8 cellular contexts compared by ENCODE assay signal in the genomic region with DNA sequence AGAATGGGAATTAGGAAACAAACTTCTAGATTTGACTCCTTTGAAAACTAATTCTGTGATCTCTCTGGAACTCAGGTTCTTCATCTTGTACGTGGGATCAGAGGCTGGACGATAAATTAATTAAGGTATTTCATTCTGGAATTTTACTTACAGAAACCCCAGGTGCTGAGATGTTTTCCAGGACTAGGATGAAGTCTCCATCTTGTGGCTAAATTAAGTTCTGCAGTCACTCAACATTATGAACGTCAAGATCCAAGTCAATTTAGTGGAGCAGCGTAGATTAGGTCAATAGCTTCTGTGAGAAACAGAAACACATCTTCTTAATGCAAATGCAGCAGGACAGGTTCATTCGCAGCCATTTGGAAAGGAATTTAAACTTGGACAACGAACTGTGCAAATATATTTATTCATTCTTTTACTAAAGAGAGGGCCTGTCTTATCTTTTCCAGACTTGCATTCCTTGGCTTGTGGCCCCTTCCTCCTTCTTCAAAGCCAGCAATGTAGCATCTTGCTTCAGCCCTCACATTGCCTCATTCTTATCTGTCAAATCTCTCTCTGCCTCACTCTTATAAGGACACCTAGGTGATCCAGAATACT. TPM values are rescaled to one million over a fixed set of nuclear protein-coding genes. Genes with fewer than 3 reads are reported as not detected.
DNase-seq lines count a peak whose midpoint lies in the region; ATAC-seq and TF ChIP-seq lines count a peak whose summit lies in the region.

No MANE protein-coding gene starts in this region.

- peak; percentile 81 for TF ChIP-seq CTCF in LNCAP (IDR thresholded peaks at IDR 0.05)
- peak; percentile 79 for TF ChIP-seq CTCF in fibroblast of the aortic adventitia (IDR thresholded peaks at IDR 0.05; ENCODE audit: insufficient read depth, low read length)
- peak; percentile 76 for TF ChIP-seq CTCF in progenitor cell of endocrine pancreas (IDR thresholded peaks at IDR 0.05; ENCODE audit: unreplicated experiment)

- H3K36me3 Mint-ChIP-seq in progenitor cell of endocrine pancreas (ENCODE audit: insufficient read depth) = no peaks in the 10 kb centered on the region

- peaks cover 4% of the 10 kb centered on the region for H3K4me1 Mint-ChIP-seq in progenitor cell of endocrine pancreas (ENCODE audit: low read depth)

- H3K27me3 Mint-ChIP-seq in progenitor cell of endocrine pancreas = no peaks in the 10 kb centered on the region

- H3K9me3 Mint-ChIP-seq in progenitor cell of endocrine pancreas (ENCODE audit: low read depth) = no peaks in the 10 kb centered on the region

- no peak overlapping the region for H3K27ac Mint-ChIP-seq in progenitor cell of endocrine pancreas

- ATAC-seq in HG02798 (IDR thresholded peaks at IDR 0.05; ENCODE audit: poor library complexity, unreplicated experiment) = no peak

- DNase-seq in NCI-H446 (lab: John Stamatoyannopoulos, UW) (peak; percentile 3 to 47), NCI-H446 treated with DMSO at 0.1 percent for 48 hours (lab: John Stamatoyannopoulos, UW) (no peak), SW 1271 (lab: John Stamatoyannopoulos, UW) (peak; percentile 15 to 52), fibroblast of the aortic adventitia (ENCODE audit: low read depth) (peak; percentile 78), progenitor cell of endocrine pancreas (ENCODE audit: low spot score, unreplicated experiment) (no peak), UCSD-AML1 (lab: John Stamatoyannopoulos, UW; ENCODE audit: unreplicated experiment) (no peak)

- no peak overlapping the region for H3K4me3 Mint-ChIP-seq in progenitor cell of endocrine pancreas (ENCODE audit: low read depth)

- H3K4me3 ChIP-seq in fibroblast of the aortic adventitia (ENCODE audit: low read depth, low read length) = no peak overlapping the region

RNA-seq across cellular contexts. Expression of a gene that starts 26.7 kb away (rescaled TPM):
- under 0.01 TPM in 1 of 2 replicates, not detected in the other for total RNA-seq in fibroblast of the aortic adventitia (ENCODE audit: low replicate concordance)
- 0.07 and 0.10 TPM in 2 replicates for total RNA-seq in progenitor cell of endocrine pancreas

Comparison
In these comparisons a context has a peak if more than half of its experiments do, and no peak if none do; other contexts are left out.
1. DNase-seq: peak in NCI-H446 (2 of 2), SW 1271 (2 of 2) and fibroblast of the aortic adventitia (single experiment); none in NCI-H446 treated with DMSO at 0.1 percent for 48 hours (single experiment), progenitor cell of endocrine pancreas (single experiment) and UCSD-AML1 (single experiment).
2. Peak in every context shown above with its lines, with median percentiles within 50 percentile points of each other: CTCF ChIP-seq.